Comparison of ENCODE assay signal across 6 cellular contexts in genomic region chr6:30914854-30915590, GRCh38. TPM values are rescaled to one million over a fixed set of nuclear protein-coding genes. Genes with fewer than 3 reads are reported as not detected.
DNase-seq lines count a peak whose midpoint lies in the region; ATAC-seq, FAIRE-seq and TF ChIP-seq lines count a peak whose summit lies in the region.

No MANE protein-coding gene starts in this region.

- DNase-seq in A549 (ENCODE audit: low read depth in 1 of 2, low spot score in 1 of 2): no peak
- no peak for DNase-seq in RWPE2 (ENCODE audit: low spot score)
- DNase-seq in heart left ventricle: no peak

- 76% methylated on average over 17 of the region's 17 CpGs for WGBS in A549 (ENCODE audit: missing lambda C conversion rate)
- WGBS in heart left ventricle, 4 donors: 38 to 44% (median 42%) methylated on average over 17 of the region's 17 CpGs
- 67% methylated on average over 17 of the region's 17 CpGs for WGBS in thymus

- CTCF ChIA-PET in A549 (lab: Yijun Ruan, JAX): interaction anchor here (0.5 to 8.1 kb wide), 50 partner anchors 8 to 279 kb away, joined by 3 to 143 read pairs (median 4); partner anchors contain the start of genes GTF2H4, MUCL3 and PSORS1C1

- ATAC-seq in A549 (peak in 1 of 2 experiments; percentile 4; a peak in 2 of 6 replicates), RWPE2 (ENCODE audit: low read depth) (no peak), heart left ventricle (peak in 1 of 4 donors; percentile 11), HG03342 (IDR thresholded peaks at IDR 0.05; ENCODE audit: unreplicated experiment) (no peak), HG03442 (IDR thresholded peaks at IDR 0.05; ENCODE audit: unreplicated experiment) (no peak)

- peak overlapping the region; percentile 97 for H3K27ac ChIP-seq in A549
- peak overlapping the region; percentile 66 for H3K27ac ChIP-seq in RWPE2 (ENCODE audit: poor library complexity, severe bottlenecking)
- H3K27ac ChIP-seq in heart left ventricle: peak overlapping the region; percentile 85 to 98 (median 93)
- H3K27ac ChIP-seq in thymus (ENCODE audit: low read depth): peak overlapping the region; percentile 48

- intact Hi-C loops in heart left ventricle (cut with DNase I): loop anchor here in 9 of 10 donors (1.0 to 10.0 kb wide), 13 partner anchors 30 to 280 kb away; partner anchors contain the start of gene DDR1 (in 1 of the 9)

- TF ChIP-seq CTCF in A549 (IDR thresholded peaks at IDR 0.05): no peak
- TF ChIP-seq CTCF in RWPE2 (IDR thresholded peaks at IDR 0.05; ENCODE audit: poor library complexity, severe bottlenecking): no peak
- TF ChIP-seq CTCF in heart left ventricle (IDR thresholded peaks at IDR 0.05): no peak

- TF ChIP-seq EP300 in A549 (IDR thresholded peaks at IDR 0.05): no peak

- H3K36me3 ChIP-seq in RWPE2 (ENCODE audit: low read depth): peaks cover 33% of the 10 kb centered on the region
- peaks cover 0 to 61% (median 53%) of the 10 kb centered on the region in 9 donors for H3K36me3 ChIP-seq in heart left ventricle
- H3K36me3 ChIP-seq in thymus (ENCODE audit: control insufficient read depth, insufficient read depth): peaks cover 34% of the 10 kb centered on the region

- H3K9me3 ChIP-seq in A549 (no peaks in the 10 kb centered on the region), RWPE2 (ENCODE audit: severe bottlenecking) (no peaks in the 10 kb centered on the region), heart left ventricle (no peaks in the 10 kb centered on the region), thymus (ENCODE audit: control insufficient read depth) (no peaks in the 10 kb centered on the region)

- no peak for TF ChIP-seq RAD21 in A549 (conservative IDR thresholded peaks at IDR 0.05 in 1 of 2, IDR thresholded peaks at IDR 0.05 in 1 of 2)

- peak overlapping the region; percentile 98 for H3K4me2 ChIP-seq in A549

- H3K4me3 ChIP-seq in A549: peak overlapping the region; percentile 60
- H3K4me3 ChIP-seq in RWPE2 (ENCODE audit: severe bottlenecking): peak overlapping the region; percentile 35
- H3K4me3 ChIP-seq in heart left ventricle: peak overlapping the region in 11 of 12 donors; percentile 38 to 92 (median 68)
- peak overlapping the region; percentile 81 for H3K4me3 ChIP-seq in thymus (ENCODE audit: low read length)

- no peak for FAIRE-seq in A549 (lab: Jason Lieb, UNC)

- H3K4me1 ChIP-seq in A549 (peaks cover 19% of the 10 kb centered on the region), RWPE2 (ENCODE audit: insufficient read depth, poor library complexity, severe bottlenecking) (peaks cover 11% of the 10 kb centered on the region), heart left ventricle (peaks cover 0 to 26% (median 22%) of the 10 kb centered on the region in 12 donors), thymus (ENCODE audit: control insufficient read depth, insufficient read depth, low read length) (peaks cover 7% of the 10 kb centered on the region)

- POLR2A ChIA-PET in A549 (lab: Yijun Ruan, JAX): interaction anchor here (1.4 to 1.7 kb wide), 3 partner anchors 155 to 165 kb away, joined by 7 to 10 read pairs (median 7); no protein-coding TSS in a partner anchor

- TF ChIP-seq POLR2A in A549 (IDR thresholded peaks at IDR 0.05; ENCODE audit: low read length): no peak
- TF ChIP-seq POLR2A in heart left ventricle (IDR thresholded peaks at IDR 0.05): no peak

- H3K27me3 ChIP-seq in RWPE2 (ENCODE audit: insufficient read depth, poor library complexity, severe bottlenecking) (no peaks in the 10 kb centered on the region), heart left ventricle (no peaks in the 10 kb centered on the region), thymus (ENCODE audit: control insufficient read depth, insufficient read depth) (no peaks in the 10 kb centered on the region)

TF ChIP-seq in A549, 52 proteins besides CTCF, POLR2A, EP300 and RAD21:
- no peak for TF ChIP-seq EHF (CRISPR knock-in tag; IDR thresholded peaks at IDR 0.05)
- no peak for TF ChIP-seq RARB (CRISPR knock-in tag; IDR thresholded peaks at IDR 0.05)
- no peak for TF ChIP-seq MAFK (IDR thresholded peaks at IDR 0.05; ENCODE audit: partially characterized antibody)
- no peak for TF ChIP-seq POLR2AphosphoS2 (conservative IDR thresholded peaks at IDR 0.05; ENCODE audit: low read length)
- TF ChIP-seq FOSB (CRISPR knock-in tag; IDR thresholded peaks at IDR 0.05): no peak
- no peak for TF ChIP-seq RCOR1 (IDR thresholded peaks at IDR 0.05; ENCODE audit: low read depth, low read length)
- no peak for TF ChIP-seq HES2 (IDR thresholded peaks at IDR 0.05)
- no peak for TF ChIP-seq HOXA7 (CRISPR knock-in tag; IDR thresholded peaks at IDR 0.05)
- no peak for TF ChIP-seq ZFP36 (IDR thresholded peaks at IDR 0.05; ENCODE audit: borderline replicate concordance, partially characterized antibody)
- no peak for TF ChIP-seq BHLHE40 (IDR thresholded peaks at IDR 0.05; ENCODE audit: low read depth, low read length)
- no peak for TF ChIP-seq ESRRA (IDR thresholded peaks at IDR 0.05; ENCODE audit: borderline replicate concordance, low read length)
- no peak for TF ChIP-seq TFCP2L1 (CRISPR knock-in tag; IDR thresholded peaks at IDR 0.05)
- no peak for TF ChIP-seq NFE2L2 (conservative IDR thresholded peaks at IDR 0.05; ENCODE audit: low read length)
- TF ChIP-seq ATOH8 (CRISPR knock-in tag; IDR thresholded peaks at IDR 0.05; ENCODE audit: low read depth): no peak
- no peak for TF ChIP-seq CHD4 (IDR thresholded peaks at IDR 0.05; ENCODE audit: borderline replicate concordance)
- no peak for TF ChIP-seq CEBPB (IDR thresholded peaks at IDR 0.05)
- no peak for TF ChIP-seq HOXB13 (CRISPR knock-in tag; IDR thresholded peaks at IDR 0.05; ENCODE audit: low read depth)
- no peak for TF ChIP-seq EHMT2 (IDR thresholded peaks at IDR 0.05; ENCODE audit: low read depth)
- TF ChIP-seq CBX8 (IDR thresholded peaks at IDR 0.05): no peak
- no peak for TF ChIP-seq MAZ (IDR thresholded peaks at IDR 0.05; ENCODE audit: borderline replicate concordance, low read depth, low read length)

RNA-seq across cellular contexts. Expression of gene VARS2, which starts 1.0 kb away (rescaled TPM):
- polyA plus RNA-seq in A549 (2011; rRNA removed) (15.5 and 16.1 TPM in 2 replicates), A549 (2017; fragmentation: RNase III; extraction: RNeasy Plus Mini Kit Qiagen cat#74134 plus additional on column Dnase treatment) (12.4 to 15.2 TPM (median 15.0 TPM) in 3 replicates), heart left ventricle (10 to 100 TPM; 12.1 to 19.7 TPM), thymus (40.4 TPM)
- polyA plus RNA-seq in A549 (2012; cell fraction: cytosol; rRNA removed): 9.3 and 10.9 TPM in 2 replicates
- 45.6 and 48.3 TPM in 2 replicates for polyA plus RNA-seq in A549 (2012; cell fraction: nucleus; rRNA removed)
- polyA minus RNA-seq in A549 (2011; rRNA and poly(A)+ RNA removed): 25.9 and 30.4 TPM in 2 replicates
- 10 to 100 TPM; 10.7 to 28.5 (median 18.8) TPM for total RNA-seq in heart left ventricle

RNA-seq across cellular contexts. Expression of gene GTF2H4, which starts 7.0 kb away (rescaled TPM):
- polyA plus RNA-seq in A549 (2011; rRNA removed): 19.7 and 24.8 TPM in 2 replicates
- 18.4 and 23.2 TPM in 2 replicates for polyA plus RNA-seq in A549 (2012; cell fraction: cytosol; rRNA removed)
- 40.1 and 43.4 TPM in 2 replicates for polyA plus RNA-seq in A549 (2012; cell fraction: nucleus; rRNA removed)
- polyA plus RNA-seq in A549 (2017; fragmentation: RNase III; extraction: RNeasy Plus Mini Kit Qiagen cat#74134 plus additional on column Dnase treatment): 24.1 to 28.6 TPM (median 24.9 TPM) in 3 replicates
- 12.5 and 15.0 TPM in 2 replicates for polyA minus RNA-seq in A549 (2011; rRNA and poly(A)+ RNA removed)
- total RNA-seq in heart left ventricle: 10 to 100 TPM in 7 of 9 donors, 1 to 10 TPM in 2; 4.2 to 19.9 (median 14.5) TPM
- 10 to 100 TPM; 14.7 to 22.4 TPM for polyA plus RNA-seq in heart left ventricle
- 35.4 TPM for polyA plus RNA-seq in thymus

RNA-seq across cellular contexts. Expression of gene SFTA2, which starts 16.9 kb away (rescaled TPM):
- polyA plus RNA-seq in A549 (2011; rRNA removed) (not detected in 2 replicates), A549 (2017; fragmentation: RNase III; extraction: RNeasy Plus Mini Kit Qiagen cat#74134 plus additional on column Dnase treatment) (not detected in 3 replicates), heart left ventricle (not detected), thymus (1.8 TPM)
- polyA plus RNA-seq in A549 (2012; cell fraction: cytosol; rRNA removed): not detected in 2 replicates
- not detected in 2 replicates for polyA plus RNA-seq in A549 (2012; cell fraction: nucleus; rRNA removed)
- not detected in 2 replicates for polyA minus RNA-seq in A549 (2011; rRNA and poly(A)+ RNA removed)
- not detected for total RNA-seq in heart left ventricle

RNA-seq across cellular contexts. Expression of gene MUCL3, which starts 25.8 kb away (rescaled TPM):
- polyA plus RNA-seq in A549 (2011; rRNA removed): 0.01 and 0.07 TPM in 2 replicates
- 0.03 and 0.04 TPM in 2 replicates for polyA plus RNA-seq in A549 (2012; cell fraction: cytosol; rRNA removed)
- not detected in 2 replicates for polyA plus RNA-seq in A549 (2012; cell fraction: nucleus; rRNA removed)
- polyA plus RNA-seq in A549 (2017; fragmentation: RNase III; extraction: RNeasy Plus Mini Kit Qiagen cat#74134 plus additional on column Dnase treatment): 0.03 to 0.08 TPM (median 0.04 TPM) in 3 replicates
- not detected in 2 replicates for polyA minus RNA-seq in A549 (2011; rRNA and poly(A)+ RNA removed)
- total RNA-seq in heart left ventricle: under 1 TPM in 1 of 9 donors, not detected in 8; 0.11 TPM
- polyA plus RNA-seq in heart left ventricle: under 1 TPM in 1 of 2 donors, not detected in 1; 0.03 TPM
- 0.02 TPM for polyA plus RNA-seq in thymus

RNA-seq across cellular contexts. Expression of gene DDR1, which starts 30.7 kb away (rescaled TPM):
- polyA plus RNA-seq in A549 (2011; rRNA removed) (19.8 and 25.8 TPM in 2 replicates), A549 (2017; fragmentation: RNase III; extraction: RNeasy Plus Mini Kit Qiagen cat#74134 plus additional on column Dnase treatment) (31.9 to 44.2 TPM (median 43.5 TPM) in 3 replicates), heart left ventricle (10 to 100 TPM; 11.8 to 14.1 TPM), thymus (65.9 TPM)
- polyA plus RNA-seq in A549 (2012; cell fraction: cytosol; rRNA removed): 16.8 and 23.0 TPM in 2 replicates
- polyA plus RNA-seq in A549 (2012; cell fraction: nucleus; rRNA removed): 39.3 and 40.0 TPM in 2 replicates
- polyA minus RNA-seq in A549 (2011; rRNA and poly(A)+ RNA removed): 48.5 and 53.6 TPM in 2 replicates
- total RNA-seq in heart left ventricle: 10 to 100 TPM; 18.0 to 50.0 (median 38.4) TPM
